Comparison of ENCODE assay signal across 1 cellular context in the genomic region with DNA sequence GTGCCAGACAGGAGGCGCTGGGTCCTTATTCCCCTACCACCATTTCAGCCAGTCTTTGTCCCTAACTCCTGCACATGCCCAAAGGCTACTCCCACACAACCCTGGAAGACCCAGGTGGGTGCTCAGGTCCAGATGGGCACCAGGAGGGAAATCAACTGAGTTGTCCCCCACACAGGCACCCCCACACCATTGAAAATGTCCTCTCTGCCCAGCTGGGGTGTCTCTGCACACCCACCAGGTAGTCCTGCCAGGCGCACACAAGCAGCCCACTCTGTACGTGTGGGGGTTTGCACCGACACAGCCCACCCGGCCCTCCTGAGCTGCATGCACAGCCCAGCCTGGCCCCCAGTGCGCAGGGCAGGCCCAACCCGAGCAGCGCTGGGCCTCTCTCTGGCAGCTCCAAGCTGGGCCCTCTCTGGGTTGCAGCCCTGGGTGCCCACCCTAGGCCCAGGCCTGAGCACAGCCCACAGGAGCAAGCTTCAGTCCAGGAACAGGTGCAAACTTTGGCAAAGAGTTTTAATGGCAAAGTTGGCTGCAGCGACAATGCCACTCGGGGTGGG.
TF ChIP-seq lines count a peak whose summit lies in the region.

No MANE protein-coding gene starts in this region.

TF ChIP-seq in IMR-90, 13 proteins besides CTCF, POLR2A, EP300 and RAD21:
- no peak for TF ChIP-seq SMC3 (IDR thresholded peaks at IDR 0.05; ENCODE audit: low read depth, low read length)
- TF ChIP-seq MXI1 (IDR thresholded peaks at IDR 0.05; ENCODE audit: borderline replicate concordance, low read depth, low read length) = no peak
- no peak for TF ChIP-seq BHLHE40 (IDR thresholded peaks at IDR 0.05; ENCODE audit: low read depth, low read length)
- TF ChIP-seq, protein P1, sequence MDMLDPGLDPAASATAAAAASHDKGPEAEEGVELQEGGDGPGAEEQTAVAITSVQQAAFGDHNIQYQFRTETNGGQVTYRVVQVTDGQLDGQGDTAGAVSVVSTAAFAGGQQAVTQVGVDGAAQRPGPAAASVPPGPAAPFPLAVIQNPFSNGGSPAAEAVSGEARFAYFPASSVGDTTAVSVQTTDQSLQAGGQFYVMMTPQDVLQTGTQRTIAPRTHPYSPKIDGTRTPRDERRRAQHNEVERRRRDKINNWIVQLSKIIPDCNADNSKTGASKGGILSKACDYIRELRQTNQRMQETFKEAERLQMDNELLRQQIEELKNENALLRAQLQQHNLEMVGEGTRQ (IDR thresholded peaks at IDR 0.05; ENCODE audit: low read depth, low read length) = no peak
- TF ChIP-seq MAZ (IDR thresholded peaks at IDR 0.05; ENCODE audit: borderline replicate concordance, low read depth, low read length) = no peak
- TF ChIP-seq RFX5 (IDR thresholded peaks at IDR 0.05; ENCODE audit: low read depth, low read length) = no peak
- no peak for TF ChIP-seq NFE2L2 (IDR thresholded peaks at IDR 0.05; ENCODE audit: low read depth, low read length)
- no peak for TF ChIP-seq RCOR1 (IDR thresholded peaks at IDR 0.05; ENCODE audit: insufficient replicate concordance, low read length)
- TF ChIP-seq MAFK (IDR thresholded peaks at IDR 0.05; ENCODE audit: low read depth, low read length) = no peak
- TF ChIP-seq, protein P2, sequence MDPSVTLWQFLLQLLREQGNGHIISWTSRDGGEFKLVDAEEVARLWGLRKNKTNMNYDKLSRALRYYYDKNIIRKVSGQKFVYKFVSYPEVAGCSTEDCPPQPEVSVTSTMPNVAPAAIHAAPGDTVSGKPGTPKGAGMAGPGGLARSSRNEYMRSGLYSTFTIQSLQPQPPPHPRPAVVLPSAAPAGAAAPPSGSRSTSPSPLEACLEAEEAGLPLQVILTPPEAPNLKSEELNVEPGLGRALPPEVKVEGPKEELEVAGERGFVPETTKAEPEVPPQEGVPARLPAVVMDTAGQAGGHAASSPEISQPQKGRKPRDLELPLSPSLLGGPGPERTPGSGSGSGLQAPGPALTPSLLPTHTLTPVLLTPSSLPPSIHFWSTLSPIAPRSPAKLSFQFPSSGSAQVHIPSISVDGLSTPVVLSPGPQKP (IDR thresholded peaks at IDR 0.05; ENCODE audit: borderline replicate concordance, low read depth, low read length) = no peak
